Comparison of ENCODE assay signal across 8 cellular contexts in the genomic region with DNA sequence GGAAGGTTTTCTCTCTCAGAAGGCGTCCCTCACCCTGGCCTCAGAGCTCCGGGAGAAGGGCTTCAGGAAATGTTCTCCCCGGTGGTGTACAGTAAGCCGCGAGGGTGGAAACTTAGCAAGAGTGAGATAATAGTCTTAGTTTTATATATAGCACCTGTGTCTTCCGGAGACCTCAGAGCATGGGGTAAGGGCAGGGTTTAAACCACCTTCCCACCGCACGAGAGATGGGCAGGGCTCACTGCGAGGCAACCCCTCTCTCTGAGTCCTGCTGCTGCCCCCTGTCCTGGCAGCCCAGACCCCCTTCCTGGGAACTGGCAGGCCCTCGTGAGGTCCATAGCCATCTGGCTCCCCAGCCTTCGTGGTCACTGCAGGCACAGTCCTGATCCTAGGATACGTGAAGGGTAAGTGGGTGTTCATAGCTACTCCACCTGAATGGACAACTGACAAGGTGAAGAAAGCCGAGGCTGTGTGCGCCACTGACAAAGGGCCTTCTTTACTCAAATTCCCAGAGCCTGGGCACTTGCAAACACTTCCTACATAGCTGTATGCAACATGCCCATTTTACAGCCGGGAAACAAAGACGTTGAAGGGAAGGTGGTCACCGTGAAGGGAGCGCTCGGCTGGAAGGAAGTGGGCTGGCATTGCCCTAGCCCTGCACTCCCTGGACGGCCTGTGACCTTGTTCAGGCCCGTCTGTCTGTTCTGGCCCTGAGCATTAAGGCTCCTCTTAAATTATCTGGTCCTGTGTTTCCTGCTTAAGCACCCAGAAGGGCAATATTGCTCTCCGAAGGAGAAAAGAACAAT. TPM values are rescaled to one million over a fixed set of nuclear protein-coding genes. Genes with fewer than 3 reads are reported as not detected.
A peak's percentile ranks its signal among the peaks of the same experiment; 100 is the strongest.
DNase-seq lines count a peak whose midpoint lies in the region; ATAC-seq and TF ChIP-seq lines count a peak whose summit lies in the region.

No MANE protein-coding gene starts in this region.

- peak overlapping the region; percentile 64 for H3K27ac Mint-ChIP-seq in activated T-helper 1 cell treated with anti-CD3 and anti-CD28 coated beads, Interleukin-12 subunit alpha, Interleukin-12 subunit beta, Interleukin-2, Interleukin-4 antibody, amounts not matched to agents 30 ng/mL and 10 ng/mL and 1 ng/mL, durations not matched to agents 14 hours and 24 hours and 36 hours
- peak overlapping the region; percentile 47 for H3K27ac Mint-ChIP-seq in stimulated activated memory B cell treated with anti-CD40 and anti-IgM and Interleukin-4, amounts not matched to agents 10 μg/mL and 1 μg/mL and 100 μg/mL, for 72 hours

- no peak for TF ChIP-seq CTCF in foreskin keratinocyte (conservative IDR thresholded peaks at IDR 0.05)

- peaks cover 86% of the 10 kb centered on the region for H3K4me1 Mint-ChIP-seq in activated T-helper 1 cell treated with anti-CD3 and anti-CD28 coated beads, Interleukin-12 subunit alpha, Interleukin-12 subunit beta, Interleukin-2, Interleukin-4 antibody, amounts not matched to agents 30 ng/mL and 10 ng/mL and 1 ng/mL, durations not matched to agents 14 hours and 24 hours and 36 hours (ENCODE audit: low read depth)
- peaks cover 76% of the 10 kb centered on the region for H3K4me1 Mint-ChIP-seq in stimulated activated memory B cell treated with anti-CD40 and anti-IgM and Interleukin-4, amounts not matched to agents 10 μg/mL and 1 μg/mL and 100 μg/mL, for 72 hours

- ATAC-seq in HG03097 (IDR thresholded peaks at IDR 0.05; ENCODE audit: low FRiP score, unreplicated experiment) (peak; percentile 48), foreskin keratinocyte (no peak)
- peak; percentile 91 for ATAC-seq in stimulated activated memory B cell treated with anti-CD40 and anti-IgM and Interleukin-4, amounts not matched to agents 10 μg/mL and 1 μg/mL and 100 μg/mL, for 72 hours

- H3K27me3 Mint-ChIP-seq in activated T-helper 1 cell treated with anti-CD3 and anti-CD28 coated beads, Interleukin-12 subunit alpha, Interleukin-12 subunit beta, Interleukin-2, Interleukin-4 antibody, amounts not matched to agents 30 ng/mL and 10 ng/mL and 1 ng/mL, durations not matched to agents 14 hours and 24 hours and 36 hours (ENCODE audit: insufficient read depth), result peaks cover 1% of the 10 kb centered on the region
- H3K27me3 Mint-ChIP-seq in stimulated activated memory B cell treated with anti-CD40 and anti-IgM and Interleukin-4, amounts not matched to agents 10 μg/mL and 1 μg/mL and 100 μg/mL, for 72 hours, result no peaks in the 10 kb centered on the region

- no peaks in the 10 kb centered on the region for H3K27me3 ChIP-seq in foreskin keratinocyte

- no peak overlapping the region for H3K27ac ChIP-seq in foreskin keratinocyte

- peak; percentile 80 for DNase-seq in activated CD8-positive, alpha-beta memory T cell treated with anti-CD3 and anti-CD28 coated beads for 24 hours
- no peak for DNase-seq in activated CD8-positive, alpha-beta memory T cell treated with anti-CD3 and anti-CD28 coated beads, Interleukin-2, amount 50 U/mL, for 4 hours
- DNase-seq in activated T-helper 1 cell treated with anti-CD3 and anti-CD28 coated beads, Interleukin-12 subunit alpha, Interleukin-12 subunit beta, Interleukin-2, Interleukin-4 antibody, amounts not matched to agents 30 ng/mL and 10 ng/mL and 1 ng/mL, durations not matched to agents 14 hours and 24 hours and 36 hours (ENCODE audit: low spot score), result peak; percentile 61
- no peak for DNase-seq in foreskin keratinocyte
- DNase-seq in NK-92 treated with Interleukin-12 subunit alpha and Interleukin-12 subunit beta, amount 100 ng/mL, for 24 hours (lab: John Stamatoyannopoulos, UW), result no peak
- no peak for DNase-seq in DMS 273 (lab: John Stamatoyannopoulos, UW; ENCODE audit: unreplicated experiment)

- peaks cover 52% of the 10 kb centered on the region for H3K36me3 Mint-ChIP-seq in activated T-helper 1 cell treated with anti-CD3 and anti-CD28 coated beads, Interleukin-12 subunit alpha, Interleukin-12 subunit beta, Interleukin-2, Interleukin-4 antibody, amounts not matched to agents 30 ng/mL and 10 ng/mL and 1 ng/mL, durations not matched to agents 14 hours and 24 hours and 36 hours (ENCODE audit: low read depth)
- peaks cover 26% of the 10 kb centered on the region for H3K36me3 Mint-ChIP-seq in stimulated activated memory B cell treated with anti-CD40 and anti-IgM and Interleukin-4, amounts not matched to agents 10 μg/mL and 1 μg/mL and 100 μg/mL, for 72 hours

- H3K4me1 ChIP-seq in foreskin keratinocyte, result peaks cover 24% of the 10 kb centered on the region

- H3K9me3 Mint-ChIP-seq in activated T-helper 1 cell treated with anti-CD3 and anti-CD28 coated beads, Interleukin-12 subunit alpha, Interleukin-12 subunit beta, Interleukin-2, Interleukin-4 antibody, amounts not matched to agents 30 ng/mL and 10 ng/mL and 1 ng/mL, durations not matched to agents 14 hours and 24 hours and 36 hours, result peaks cover 16% of the 10 kb centered on the region
- peaks cover 5% of the 10 kb centered on the region for H3K9me3 Mint-ChIP-seq in stimulated activated memory B cell treated with anti-CD40 and anti-IgM and Interleukin-4, amounts not matched to agents 10 μg/mL and 1 μg/mL and 100 μg/mL, for 72 hours

- intact Hi-C loops in activated T-helper 1 cell treated with anti-CD3 and anti-CD28 coated beads, Interleukin-12 subunit alpha, Interleukin-12 subunit beta, Interleukin-2, Interleukin-4 antibody, amounts not matched to agents 30 ng/mL and 10 ng/mL and 1 ng/mL, durations not matched to agents 14 hours and 24 hours and 36 hours (cut with micrococcal nuclease), result loop anchor here (1.0 to 5.0 kb wide), 6 partner anchors 9 to 225 kb away; a partner anchor contains a TSS

- peak overlapping the region; percentile 6 for H3K4me3 Mint-ChIP-seq in activated T-helper 1 cell treated with anti-CD3 and anti-CD28 coated beads, Interleukin-12 subunit alpha, Interleukin-12 subunit beta, Interleukin-2, Interleukin-4 antibody, amounts not matched to agents 30 ng/mL and 10 ng/mL and 1 ng/mL, durations not matched to agents 14 hours and 24 hours and 36 hours
- H3K4me3 Mint-ChIP-seq in stimulated activated memory B cell treated with anti-CD40 and anti-IgM and Interleukin-4, amounts not matched to agents 10 μg/mL and 1 μg/mL and 100 μg/mL, for 72 hours, result peak overlapping the region; percentile 17

RNA-seq across cellular contexts. Expression of a gene that starts 26.9 kb away (rescaled TPM):
- total RNA-seq in activated T-helper 1 cell treated with anti-CD3 and anti-CD28 coated beads, Interleukin-12 subunit alpha, Interleukin-12 subunit beta, Interleukin-2, Interleukin-4 antibody, amounts not matched to agents 30 ng/mL and 10 ng/mL and 1 ng/mL, durations not matched to agents 14 hours and 24 hours and 36 hours, result 38.3 and 38.5 TPM in 2 replicates
- total RNA-seq in foreskin keratinocyte, result 11.7 and 11.9 TPM in 2 replicates
- 3.5 and 3.9 TPM in 2 replicates for polyA plus RNA-seq in foreskin keratinocyte

Comparison
In these comparisons a context has a peak if more than half of its experiments do, and no peak if none do; other contexts are left out.
1. DNase-seq: peak in activated CD8-positive, alpha-beta memory T cell treated with anti-CD3 and anti-CD28 coated beads for 24 hours (single experiment) and activated T-helper 1 cell treated with anti-CD3 and anti-CD28 coated beads, Interleukin-12 subunit alpha, Interleukin-12 subunit beta, Interleukin-2, Interleukin-4 antibody, amounts not matched to agents 30 ng/mL and 10 ng/mL and 1 ng/mL, durations not matched to agents 14 hours and 24 hours and 36 hours (single experiment); none in activated CD8-positive, alpha-beta memory T cell treated with anti-CD3 and anti-CD28 coated beads, Interleukin-2, amount 50 U/mL, for 4 hours (single experiment), foreskin keratinocyte (0 of 2), NK-92 treated with Interleukin-12 subunit alpha and Interleukin-12 subunit beta, amount 100 ng/mL, for 24 hours (single experiment) and DMS 273 (single experiment).